ENCODE assay signal across 6 cellular contexts in the genomic region with DNA sequence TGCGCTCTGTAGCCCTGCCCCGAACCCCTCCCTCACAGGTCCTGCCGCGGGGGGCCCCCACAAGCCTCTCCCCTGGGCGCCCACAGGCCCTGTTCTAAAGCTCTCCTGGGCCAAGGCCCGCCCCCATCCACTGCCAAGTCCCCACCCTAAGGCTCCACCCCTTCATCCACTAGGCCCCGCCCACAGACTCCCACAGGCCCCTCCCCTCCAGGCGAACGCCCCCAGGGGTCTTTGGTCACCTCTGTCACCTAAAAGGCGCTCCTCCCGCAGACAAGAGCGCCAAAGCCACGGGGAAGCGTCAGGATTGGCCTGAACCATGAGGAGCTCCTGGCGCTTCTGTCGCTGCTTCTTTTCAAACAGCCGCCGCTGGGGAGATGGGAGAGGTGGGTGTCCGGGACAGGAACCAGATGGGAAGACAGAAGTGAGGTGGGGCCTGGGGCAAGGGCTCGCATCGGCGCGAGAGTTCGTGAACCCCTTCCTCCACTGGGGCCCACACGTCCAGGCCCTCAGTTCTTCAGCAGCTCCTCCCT. TPM values are rescaled to one million over a fixed set of nuclear protein-coding genes. Genes with fewer than 3 reads are reported as not detected.
DNase-seq lines count a peak whose midpoint lies in the region; ATAC-seq and TF ChIP-seq lines count a peak whose summit lies in the region.

No MANE protein-coding gene starts in this region.

- H3K36me3 Mint-ChIP-seq in CD4-positive, alpha-beta memory T cell, result peaks cover 5 to 11% of the 10 kb centered on the region in 2 donors
- H3K36me3 Mint-ChIP-seq in activated naive CD4-positive, alpha-beta T cell treated with anti-CD3 and anti-CD28 coated beads, Interleukin-2, amount 10 ng/mL, durations not matched to agents 7 days and 5 days, result peaks cover 7% of the 10 kb centered on the region

- DNase-seq in CD4-positive, alpha-beta memory T cell, result no peak
- peak; percentile 56 for DNase-seq in activated naive CD4-positive, alpha-beta T cell treated with anti-CD3 and anti-CD28 coated beads, Interleukin-2, amount 10 ng/mL, durations not matched to agents 7 days and 5 days
- DNase-seq in lower lobe of right lung (peak; percentile 72), OCI-M1 (lab: John Stamatoyannopoulos, UW) (no peak), UCSD-AML1 (lab: John Stamatoyannopoulos, UW; ENCODE audit: unreplicated experiment) (no peak), glomerular visceral epithelial cell (ENCODE audit: extremely low spot score) (no peak)

- POLR2A ChIA-PET in CD4-positive, alpha-beta memory T cell (lab: Charles Lee; ENCODE audit: partially characterized antibody), result interaction anchor here (0.6 to 1.8 kb wide), 6 partner anchors 14 to 755 kb away, joined by 3 to 9 read pairs (median 4); a partner anchor contains a TSS

- CTCF ChIA-PET in CD4-positive, alpha-beta memory T cell (lab: Charles Lee; ENCODE audit: partially characterized antibody), result interaction anchor here (0.5 to 1.4 kb wide), 2 partner anchors 101 to 124 kb away, joined by 3 read pairs; no protein-coding TSS in a partner anchor
- CTCF ChIA-PET in activated naive CD4-positive, alpha-beta T cell treated with anti-CD3 and anti-CD28 coated beads, Interleukin-2, amount 10 ng/mL, durations not matched to agents 7 days and 5 days (lab: Charles Lee), result no interaction called here

- H3K36me3 ChIP-seq in CD4-positive, alpha-beta memory T cell (ENCODE audit: insufficient read depth, low read length), result no peaks in the 10 kb centered on the region
- no peaks in the 10 kb centered on the region for H3K36me3 ChIP-seq in lower lobe of right lung

- H3K4me3 ChIP-seq in CD4-positive, alpha-beta memory T cell (ENCODE audit: low read length in 2 of 2), result no peak overlapping the region
- peak overlapping the region; percentile 47 for H3K4me3 ChIP-seq in lower lobe of right lung

- H3K27ac ChIP-seq in CD4-positive, alpha-beta memory T cell (ENCODE audit: low read depth, low read length), result no peak overlapping the region
- H3K27ac ChIP-seq in lower lobe of right lung, result peak overlapping the region; percentile 53

- peak; percentile 22 to 37 for ATAC-seq in lower lobe of right lung

- TF ChIP-seq CTCF in lower lobe of right lung (IDR thresholded peaks at IDR 0.05), result no peak

- H3K27me3 Mint-ChIP-seq in CD4-positive, alpha-beta memory T cell, result peaks cover 15 to 20% of the 10 kb centered on the region in 2 donors
- peaks cover 55% of the 10 kb centered on the region for H3K27me3 Mint-ChIP-seq in activated naive CD4-positive, alpha-beta T cell treated with anti-CD3 and anti-CD28 coated beads, Interleukin-2, amount 10 ng/mL, durations not matched to agents 7 days and 5 days

- peaks cover 10% of the 10 kb centered on the region for H3K27me3 ChIP-seq in CD4-positive, alpha-beta memory T cell (ENCODE audit: insufficient read depth, low read length)
- no peaks in the 10 kb centered on the region for H3K27me3 ChIP-seq in lower lobe of right lung (ENCODE audit: low read depth)

- intact Hi-C loops in CD4-positive, alpha-beta memory T cell (cut with micrococcal nuclease), result no loop called here
- intact Hi-C loops in lower lobe of right lung (cut with DNase I), result no loop called here

- H3K4me1 ChIP-seq in CD4-positive, alpha-beta memory T cell (ENCODE audit: insufficient read depth, low read length), result peaks cover 17% of the 10 kb centered on the region
- peaks cover 22% of the 10 kb centered on the region for H3K4me1 ChIP-seq in lower lobe of right lung

- no peaks in the 10 kb centered on the region for H3K9me3 Mint-ChIP-seq in CD4-positive, alpha-beta memory T cell
- no peaks in the 10 kb centered on the region for H3K9me3 Mint-ChIP-seq in activated naive CD4-positive, alpha-beta T cell treated with anti-CD3 and anti-CD28 coated beads, Interleukin-2, amount 10 ng/mL, durations not matched to agents 7 days and 5 days

- H3K9me3 ChIP-seq in CD4-positive, alpha-beta memory T cell (ENCODE audit: control insufficient read depth in 1 of 2, low read length in 2 of 2), result no peaks in the 10 kb centered on the region
- no peaks in the 10 kb centered on the region for H3K9me3 ChIP-seq in lower lobe of right lung

- peaks cover 15 to 37% (median 21%) of the 10 kb centered on the region in 4 donors for H3K4me1 Mint-ChIP-seq in CD4-positive, alpha-beta memory T cell
- H3K4me1 Mint-ChIP-seq in activated naive CD4-positive, alpha-beta T cell treated with anti-CD3 and anti-CD28 coated beads, Interleukin-2, amount 10 ng/mL, durations not matched to agents 7 days and 5 days, result peaks cover 24% of the 10 kb centered on the region

- peak overlapping the region in 5 of 8 donors; percentile 25 to 52 (median 48) for H3K4me3 Mint-ChIP-seq in CD4-positive, alpha-beta memory T cell
- no peak overlapping the region for H3K4me3 Mint-ChIP-seq in activated naive CD4-positive, alpha-beta T cell treated with anti-CD3 and anti-CD28 coated beads, Interleukin-2, amount 10 ng/mL, durations not matched to agents 7 days and 5 days

- peak overlapping the region in 3 of 7 donors; percentile 8 to 75 (median 42) for H3K27ac Mint-ChIP-seq in CD4-positive, alpha-beta memory T cell
- H3K27ac Mint-ChIP-seq in activated naive CD4-positive, alpha-beta T cell treated with anti-CD3 and anti-CD28 coated beads, Interleukin-2, amount 10 ng/mL, durations not matched to agents 7 days and 5 days, result no peak overlapping the region

RNA-seq across cellular contexts. Expression of a gene that starts 2.3 kb away (rescaled TPM):
- total RNA-seq in CD4-positive, alpha-beta memory T cell, result not detected
- not detected for polyA plus RNA-seq in CD4-positive, alpha-beta memory T cell
- total RNA-seq in lower lobe of right lung, result not detected

RNA-seq across cellular contexts. Expression of a gene that starts 3.9 kb away (rescaled TPM):
- total RNA-seq in CD4-positive, alpha-beta memory T cell, result 100 to 1,000 TPM; 132 to 145 TPM
- polyA plus RNA-seq in CD4-positive, alpha-beta memory T cell, result 100 to 1,000 TPM in 1 of 2 donors, 10 to 100 TPM in 1; 65.3 to 126 TPM
- total RNA-seq in lower lobe of right lung, result 310 TPM

RNA-seq across cellular contexts. Expression of a gene that starts 24.0 kb away (rescaled TPM):
- total RNA-seq in CD4-positive, alpha-beta memory T cell, result 10 to 100 TPM; 67.0 to 69.8 TPM
- polyA plus RNA-seq in CD4-positive, alpha-beta memory T cell, result 10 to 100 TPM; 79.6 to 83.3 TPM
- total RNA-seq in lower lobe of right lung, result 80.4 TPM

RNA-seq across cellular contexts. Expression of a gene that starts 27.8 kb away (rescaled TPM):
- 1 to 10 TPM; 2.8 to 6.6 TPM for total RNA-seq in CD4-positive, alpha-beta memory T cell
- 1 to 10 TPM; 2.3 to 7.5 TPM for polyA plus RNA-seq in CD4-positive, alpha-beta memory T cell
- total RNA-seq in lower lobe of right lung, result 21.2 TPM

RNA-seq across cellular contexts. Expression of a gene that starts 37.2 kb away (rescaled TPM):
- total RNA-seq in CD4-positive, alpha-beta memory T cell, result 1 to 10 TPM; 1.2 to 1.6 TPM
- 1 to 10 TPM in 1 of 2 donors, under 1 TPM in 1; 0.60 to 1.2 TPM for polyA plus RNA-seq in CD4-positive, alpha-beta memory T cell
- total RNA-seq in lower lobe of right lung, result 1.9 TPM

Comparison
In these comparisons a context has a peak if more than half of its experiments do, and no peak if none do; other contexts are left out.
1. DNase-seq: peak in activated naive CD4-positive, alpha-beta T cell treated with anti-CD3 and anti-CD28 coated beads, Interleukin-2, amount 10 ng/mL, durations not matched to agents 7 days and 5 days (single experiment) and lower lobe of right lung (single experiment); none in CD4-positive, alpha-beta memory T cell (0 of 5), OCI-M1 (single experiment), UCSD-AML1 (single experiment) and glomerular visceral epithelial cell (single experiment).